In genomic region chr5:10248378-10249260, GRCh38 we compare ENCODE assay signal across 8 cellular contexts. TPM values are rescaled to one million over a fixed set of nuclear protein-coding genes. Genes with fewer than 3 reads are reported as not detected.
DNase-seq lines count a peak whose midpoint lies in the region; ATAC-seq and TF ChIP-seq lines count a peak whose summit lies in the region.

No MANE protein-coding gene starts in this region.

- peaks cover 8% of the 10 kb centered on the region for H3K27me3 Mint-ChIP-seq in nephron progenitor cell (ENCODE audit: low read depth, poor library complexity)

- H3K27me3 ChIP-seq in dorsolateral prefrontal cortex: no peaks in the 10 kb centered on the region

- peak overlapping the region; percentile 99 for H3K4me3 Mint-ChIP-seq in nephron progenitor cell

- ATAC-seq in GM21528 (IDR thresholded peaks at IDR 0.05; ENCODE audit: low FRiP score, unreplicated experiment): peak; percentile 7

- no peak for TF ChIP-seq CTCF in dorsolateral prefrontal cortex (IDR thresholded peaks at IDR 0.05 in 54 of 56, conservative IDR thresholded peaks at IDR 0.05 in 2 of 56; ENCODE audit: low read depth in 1 of 56, partially characterized antibody in 56 of 56)
- no peak for TF ChIP-seq CTCF in nephron progenitor cell (IDR thresholded peaks at IDR 0.05)

- H3K4me1 Mint-ChIP-seq in nephron progenitor cell: peaks cover 31% of the 10 kb centered on the region

- intact Hi-C loops in dorsolateral prefrontal cortex (cut with DNase I): no loop called here

- H3K27ac ChIP-seq in dorsolateral prefrontal cortex: peak overlapping the region in 54 of 59 donors; percentile 91 to 100 (median 98)

- peaks cover 20% of the 10 kb centered on the region for H3K36me3 Mint-ChIP-seq in nephron progenitor cell (ENCODE audit: low read depth)

- DNase-seq in DMS79 (lab: John Stamatoyannopoulos, UW) (peak; percentile 25), NCI-H2227 (lab: John Stamatoyannopoulos, UW; ENCODE audit: unreplicated experiment) (peak; percentile 38), dorsolateral prefrontal cortex (no peak), nephron progenitor cell (no peak), retina (no peak), H4 (ENCODE audit: low spot score) (no peak), kidney glomerular epithelial cell (lab: John Stamatoyannopoulos, UW) (no peak)

- H3K9me3 Mint-ChIP-seq in nephron progenitor cell: peaks cover 3% of the 10 kb centered on the region

- peak overlapping the region; percentile 98 for H3K27ac Mint-ChIP-seq in nephron progenitor cell

- peak overlapping the region; percentile 73 to 100 (median 96) for H3K4me3 ChIP-seq in dorsolateral prefrontal cortex

RNA-seq across cellular contexts. Expression of gene ATPSCKMT, which starts 1.1 kb away (rescaled TPM):
- total RNA-seq in dorsolateral prefrontal cortex: 10 to 100 TPM; 16.3 to 80.8 (median 33.6) TPM
- total RNA-seq in H4 (2014; rRNA removed; shearing (Covaris generic)): 34.7 and 42.7 TPM in 2 replicates

RNA-seq across cellular contexts. Expression of gene CCT5, which starts 1.5 kb away (rescaled TPM):
- 100 to 1,000 TPM in 44 of 120 experiments, 10 to 100 TPM in 76; 51.3 to 143 (median 92.4) TPM for total RNA-seq in dorsolateral prefrontal cortex
- 1,083 and 1,127 TPM in 2 replicates for total RNA-seq in H4 (2014; rRNA removed; shearing (Covaris generic))

RNA-seq across cellular contexts. Expression of gene CMBL, which starts 59.1 kb away (rescaled TPM):
- total RNA-seq in dorsolateral prefrontal cortex: 10 to 100 TPM; 16.2 to 42.6 (median 28.5) TPM
- 21.4 and 23.2 TPM in 2 replicates for total RNA-seq in H4 (2014; rRNA removed; shearing (Covaris generic))

Comparison
In these comparisons a context has a peak if more than half of its experiments do, and no peak if none do; other contexts are left out.
1. DNase-seq: peak in DMS79 (single experiment) and NCI-H2227 (single experiment); none in dorsolateral prefrontal cortex (0 of 10), nephron progenitor cell (single experiment), retina (single experiment), H4 (single experiment) and kidney glomerular epithelial cell (single experiment).